8 cellular contexts compared by ENCODE assay signal in genomic region chrX:53281321-53281822, GRCh38. TPM values are rescaled to one million over a fixed set of nuclear protein-coding genes. Genes with fewer than 3 reads are reported as not detected.
DNase-seq lines count a peak whose midpoint lies in the region; ATAC-seq and TF ChIP-seq lines count a peak whose summit lies in the region.

Gene IQSEC2 (minus strand): TSS chrX:53281584.

- peak; percentile 75 for DNase-seq in AG10803 (ENCODE audit: low read depth)
- DNase-seq in LHCN-M2 (ENCODE audit: low read depth): peak; percentile 71
- DNase-seq in anterior cingulate cortex (lab: John Stamatoyannopoulos, UW): peak in 44 of 58 donors; percentile 1 to 57 (median 23)
- peak; percentile 86 to 87 for DNase-seq in heart right ventricle
- peak; percentile 61 for DNase-seq in renal cortical epithelial cell (ENCODE audit: low read depth)
- DNase-seq in stimulated activated naive CD4-positive, alpha-beta T cell (lab: John Stamatoyannopoulos, UW): no peak
- DNase-seq in immature natural killer cell: no peak

- peak within 1 kb of the TSS in 9 of 10 donors; percentile 28 to 87 (median 72) for H3K27ac ChIP-seq in heart right ventricle

- no peak for TF ChIP-seq CTCF in AG10803 (conservative IDR thresholded peaks at IDR 0.05; ENCODE audit: low read length)
- no peak for TF ChIP-seq CTCF in heart right ventricle (IDR thresholded peaks at IDR 0.05)

- H3K4me3 ChIP-seq in AG10803 (ENCODE audit: low read length) (peak within 1 kb of the TSS; percentile 62), heart right ventricle (peak within 1 kb of the TSS in 9 of 10 donors; percentile 7 to 56 (median 51))

- H3K9me3 ChIP-seq in heart right ventricle: no peaks in the 10 kb centered on the region

- H3K9me3 Mint-ChIP-seq in immature natural killer cell: no peaks in the 10 kb centered on the region

- peak within 1 kb of the TSS in 2 of 6 donors; percentile 27 to 51 for H3K27ac Mint-ChIP-seq in immature natural killer cell

- peaks cover 0 to 63% (median 0%) of the 10 kb centered on the region in 7 donors for H3K27me3 ChIP-seq in heart right ventricle

- peaks cover 4 to 40% (median 20%) of the 10 kb centered on the region in 9 donors for H3K4me1 ChIP-seq in heart right ventricle

- WGBS in heart right ventricle, 2 donors: 0 to 1% methylated on average over 5 to 9 of the region's 9 CpGs

- intact Hi-C loops in heart right ventricle (cut with DNase I): loop anchor here in 5 of 10 donors (5.0 to 10.0 kb wide), 2 partner anchors 36 to 153 kb away; partner anchors contain the start of gene HSD17B10 (in 4 of the 5)

- H3K4me1 Mint-ChIP-seq in immature natural killer cell: peaks cover 22% of the 10 kb centered on the region in 2 donors

- ATAC-seq in heart right ventricle (peak; percentile 84 to 95 (median 92)), GM18909 (IDR thresholded peaks at IDR 0.05; ENCODE audit: poor library complexity, unreplicated experiment) (no peak)

- H3K36me3 Mint-ChIP-seq in immature natural killer cell: peaks cover 0 to 4% (median 0%) of the 10 kb centered on the region in 3 donors

- no peaks in the 10 kb centered on the region for H3K36me3 ChIP-seq in heart right ventricle

- H3K4me3 Mint-ChIP-seq in immature natural killer cell: no peak within 1 kb of the TSS

- peaks cover 0 to 9% (median 4%) of the 10 kb centered on the region in 3 donors for H3K27me3 Mint-ChIP-seq in immature natural killer cell (ENCODE audit: low read depth in 3 of 3)

RNA-seq across cellular contexts. Expression of gene IQSEC2, which starts in this region (rescaled TPM):
- total RNA-seq in LHCN-M2 (2014; rRNA removed) (17.0 and 18.3 TPM in 2 replicates), heart right ventricle (10 to 100 TPM in 6 of 10 donors, 1 to 10 TPM in 4; 8.6 to 13.3 (median 10.7) TPM), renal cortical epithelial cell (8.2 and 17.8 TPM in 2 replicates)
- polyA plus RNA-seq in LHCN-M2 (2012): 22.8 TPM
- polyA plus RNA-seq in heart right ventricle (10 to 100 TPM in 1 of 2 donors, 1 to 10 TPM in 1; 7.9 to 19.4 TPM), immature natural killer cell (1 to 10 TPM in 1 of 3 donors, under 1 TPM in 2; 0.08 to 1.7 (median 0.21) TPM)

Comparison
In these comparisons a context has a peak if more than half of its experiments do, and no peak if none do; other contexts are left out.
1. DNase-seq: peak in AG10803 (single experiment), LHCN-M2 (single experiment), anterior cingulate cortex (44 of 58), heart right ventricle (2 of 2) and renal cortical epithelial cell (single experiment); none in stimulated activated naive CD4-positive, alpha-beta T cell (0 of 6) and immature natural killer cell (0 of 3).